Comparison of ENCODE assay signal across 9 cellular contexts in the genomic region with DNA sequence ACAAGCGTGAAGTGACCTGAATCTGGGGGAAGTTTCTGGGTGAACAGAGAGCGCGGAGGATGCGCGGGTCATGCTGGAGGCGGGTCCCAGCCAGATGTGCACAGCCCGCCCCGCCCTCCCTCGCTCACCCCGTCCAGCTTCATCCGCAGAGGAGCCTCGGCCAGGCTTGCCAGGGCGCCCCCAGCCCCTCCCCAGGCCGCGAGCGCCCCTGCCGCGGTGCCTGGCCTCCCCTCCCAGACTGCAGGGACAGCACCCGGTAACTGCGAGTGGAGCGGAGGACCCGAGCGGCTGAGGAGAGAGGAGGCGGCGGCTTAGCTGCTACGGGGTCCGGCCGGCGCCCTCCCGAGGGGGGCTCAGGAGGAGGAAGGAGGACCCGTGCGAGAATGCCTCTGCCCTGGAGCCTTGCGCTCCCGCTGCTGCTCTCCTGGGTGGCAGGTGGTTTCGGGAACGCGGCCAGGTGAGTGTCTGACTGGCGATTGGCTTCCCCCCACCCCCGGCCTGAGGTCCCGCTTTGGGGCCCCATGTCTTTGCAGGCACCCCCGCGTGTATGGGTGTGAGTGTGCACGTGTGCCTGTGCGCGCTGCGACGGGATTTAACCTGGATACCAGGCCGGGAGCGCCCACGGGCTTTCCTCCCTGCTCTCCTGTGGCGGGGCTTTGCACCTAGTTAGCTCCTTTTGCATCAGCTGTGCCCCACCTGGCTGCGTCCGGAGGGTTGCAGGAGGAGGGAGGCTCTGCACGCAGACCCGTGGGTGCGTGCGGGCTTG. TPM values are rescaled to one million over a fixed set of nuclear protein-coding genes. Genes with fewer than 3 reads are reported as not detected.
DNase-seq lines count a peak whose midpoint lies in the region; ATAC-seq and TF ChIP-seq lines count a peak whose summit lies in the region.
"Had no signal": no experiment of that assay in that cellular context is flagged by ENCODE, and none has a peak within 500 bp of the region (broad histone marks: within the 10 kb centered on the region; RNA-seq: fewer than 3 reads in every experiment).

A gene with protein sequence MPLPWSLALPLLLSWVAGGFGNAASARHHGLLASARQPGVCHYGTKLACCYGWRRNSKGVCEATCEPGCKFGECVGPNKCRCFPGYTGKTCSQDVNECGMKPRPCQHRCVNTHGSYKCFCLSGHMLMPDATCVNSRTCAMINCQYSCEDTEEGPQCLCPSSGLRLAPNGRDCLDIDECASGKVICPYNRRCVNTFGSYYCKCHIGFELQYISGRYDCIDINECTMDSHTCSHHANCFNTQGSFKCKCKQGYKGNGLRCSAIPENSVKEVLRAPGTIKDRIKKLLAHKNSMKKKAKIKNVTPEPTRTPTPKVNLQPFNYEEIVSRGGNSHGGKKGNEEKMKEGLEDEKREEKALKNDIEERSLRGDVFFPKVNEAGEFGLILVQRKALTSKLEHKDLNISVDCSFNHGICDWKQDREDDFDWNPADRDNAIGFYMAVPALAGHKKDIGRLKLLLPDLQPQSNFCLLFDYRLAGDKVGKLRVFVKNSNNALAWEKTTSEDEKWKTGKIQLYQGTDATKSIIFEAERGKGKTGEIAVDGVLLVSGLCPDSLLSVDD (plus strand): TSS at position 123 of the 766 bp plus-strand sequence. CDS start 261 bp downstream, at position 384.

- H3K36me3 ChIP-seq in SK-N-SH (replicated peaks in 1 of 2; ENCODE audit: control insufficient read depth in 1 of 2, insufficient read depth in 2 of 2, low read length in 1 of 2) (no peaks in the 10 kb centered on the region), spleen (no peaks in the 10 kb centered on the region), PC-9 (ENCODE audit: low read depth) (no peaks in the 10 kb centered on the region)

- intact Hi-C loops in spleen (cut with DNase I; ENCODE audit: low total_unique reads) = no loop called here
- intact Hi-C loops in PC-9 (cut with micrococcal nuclease; ENCODE audit: unreplicated experiment) = no loop called here

- H2AFZ ChIP-seq in SK-N-SH (ENCODE audit: low read depth) (no peak within 1 kb of the TSS), PC-9 (no peak within 1 kb of the TSS)

- H3K27ac Mint-ChIP-seq in glutamatergic neuron (ENCODE audit: unreplicated experiment) = no peak within 1 kb of the TSS

- H3K27me3 ChIP-seq in SK-N-SH (ENCODE audit: insufficient read depth) (peaks cover 40% of the 10 kb centered on the region), spleen (replicated peaks in 1 of 7) (peaks cover 0 to 79% (median 23%) of the 10 kb centered on the region in 7 donors), PC-9 (ENCODE audit: insufficient read depth, low read depth) (0 out of 2 replicates have a peak, but pooled peaks cover 3% of the 10 kb centered on the region)

- no peaks in the 10 kb centered on the region for H3K9me2 ChIP-seq in SK-N-SH
- H3K9me2 ChIP-seq in PC-9 (ENCODE audit: insufficient read depth) = no peaks in the 10 kb centered on the region

- POLR2A ChIA-PET in SK-N-SH (lab: Yijun Ruan, JAX) = no interaction called here
- POLR2A ChIA-PET in PC-9 (lab: Charles Lee; ENCODE audit: unreplicated experiment) = no interaction called here

- no peak within 1 kb of the TSS for H3K4me2 ChIP-seq in SK-N-SH
- H3K4me2 ChIP-seq in PC-9 = no peak within 1 kb of the TSS

- H3K79me2 ChIP-seq in SK-N-SH (ENCODE audit: insufficient read depth) = no peaks in the 10 kb centered on the region
- H3K79me2 ChIP-seq in PC-9 (ENCODE audit: low read depth) = no peaks in the 10 kb centered on the region

- H3K9me3 ChIP-seq in SK-N-SH = no peaks in the 10 kb centered on the region
- H3K9me3 ChIP-seq in spleen = no peaks in the 10 kb centered on the region
- H3K9me3 ChIP-seq in PC-9 (ENCODE audit: insufficient read depth, low read depth) = no peaks in the 10 kb centered on the region

- H4K20me1 ChIP-seq in SK-N-SH (ENCODE audit: insufficient read depth) = no peaks in the 10 kb centered on the region
- H4K20me1 ChIP-seq in PC-9 (ENCODE audit: insufficient read depth) = no peaks in the 10 kb centered on the region

- H3K4me1 ChIP-seq in SK-N-SH (ENCODE audit: control insufficient read depth in 1 of 2, insufficient read depth in 2 of 2, low read depth in 1 of 2, low read length in 1 of 2) (no peaks in the 10 kb centered on the region; a peak in 1 of 4 replicates), spleen (peaks cover 0 to 9% (median 5%) of the 10 kb centered on the region in 6 donors), PC-9 (replicated peaks; ENCODE audit: insufficient read depth) (no peaks in the 10 kb centered on the region)

- BruUV-seq in PC-9 (replicated peaks; lab: Mats Ljungman, UMichigan) = no TSS peak

- peaks cover 8% of the 10 kb centered on the region for H3K27me3 Mint-ChIP-seq in glutamatergic neuron (ENCODE audit: unreplicated experiment)

- no peak for TF ChIP-seq RAD21 in SK-N-SH (IDR thresholded peaks at IDR 0.05; ENCODE audit: low read length)

- no peaks in the 10 kb centered on the region for H3K4me1 Mint-ChIP-seq in glutamatergic neuron (ENCODE audit: low read depth, unreplicated experiment)

- no peak for TF ChIP-seq POLR2A in spleen (IDR thresholded peaks at IDR 0.05)

- CTCF ChIA-PET in SK-N-SH (lab: Yijun Ruan, JAX) = no interaction called here
- CTCF ChIA-PET in PC-9 (lab: Charles Lee) = no interaction called here

- WGBS in SK-N-SH (ENCODE audit: low lambda C conversion rate) = 12% methylated on average over 28 of the region's 57 CpGs
- 4 to 22% (median 9%) methylated on average over 11 to 57 of the region's 57 CpGs for WGBS in spleen, 5 donors

- TF ChIP-seq EP300 in SK-N-SH (IDR thresholded peaks at IDR 0.05; ENCODE audit: borderline replicate concordance in 1 of 2, low read depth in 1 of 2, low read length in 1 of 2) = no peak

- no peak within 1 kb of the TSS for H3K27ac ChIP-seq in SK-N-SH (ENCODE audit: low read depth in 2 of 2, low read length in 1 of 2)
- no peak within 1 kb of the TSS for H3K27ac ChIP-seq in spleen
- no peak within 1 kb of the TSS for H3K27ac ChIP-seq in PC-9

- peak; percentile 28 for DNase-seq in SK-N-SH
- peak; percentile 56 for DNase-seq in NCI-H69 (lab: John Stamatoyannopoulos, UW)
- DNase-seq in glutamatergic neuron = peak; percentile 33
- DNase-seq in spleen = peak; percentile 67
- no peak for DNase-seq in C1 segment of cervical spinal cord (lab: John Stamatoyannopoulos, UW)
- DNase-seq in NCI-H1436 (lab: John Stamatoyannopoulos, UW) = no peak
- DNase-seq in PC-9 = no peak
- DNase-seq: AML-193 had no signal

- H3K4me3 ChIP-seq in SK-N-SH (ENCODE audit: low read depth in 2 of 2, low read length in 1 of 2) (no peak within 1 kb of the TSS; a peak in 1 of 4 replicates), spleen (peak within 1 kb of the TSS in 2 of 8 donors; percentile 6 to 51), PC-9 (no peak within 1 kb of the TSS)

- no peak within 1 kb of the TSS for H3K9ac ChIP-seq in SK-N-SH

- peak within 1 kb of the TSS; percentile 79 for H3K4me3 Mint-ChIP-seq in glutamatergic neuron (ENCODE audit: unreplicated experiment)

- H3K36me3 Mint-ChIP-seq in glutamatergic neuron (ENCODE audit: unreplicated experiment) = no peaks in the 10 kb centered on the region

- H3K9me3 Mint-ChIP-seq in glutamatergic neuron (ENCODE audit: unreplicated experiment) = peaks cover 2% of the 10 kb centered on the region

- H3F3A ChIP-seq in SK-N-SH (replicated peaks; ENCODE audit: insufficient read depth) = no peaks in the 10 kb centered on the region
- H3F3A ChIP-seq in PC-9 (ENCODE audit: insufficient read depth, low read depth) = no peaks in the 10 kb centered on the region

- no peak for ATAC-seq in SK-N-SH treated with all-trans-retinoic acid at 6 μM for 48 hours

- TF ChIP-seq CTCF in SK-N-SH (IDR thresholded peaks at IDR 0.05) (no peak), glutamatergic neuron (IDR thresholded peaks at IDR 0.05; ENCODE audit: partially characterized antibody, unreplicated experiment) (no peak), spleen (IDR thresholded peaks at IDR 0.05 in 8 of 11, conservative IDR thresholded peaks at IDR 0.05 in 3 of 11) (no peak), PC-9 (conservative IDR thresholded peaks at IDR 0.05) (no peak)

TF ChIP-seq in SK-N-SH, 30 proteins besides CTCF, POLR2A, EP300 and RAD21 (continues in another document):
- TF ChIP-seq GATA2 (CRISPR knock-in tag; IDR thresholded peaks at IDR 0.05) = no peak
- no peak for TF ChIP-seq FOXJ3 (CRISPR knock-in tag; IDR thresholded peaks at IDR 0.05)
- no peak for TF ChIP-seq CHD2 (IDR thresholded peaks at IDR 0.05; ENCODE audit: low read length, partially characterized antibody)
- no peak for TF ChIP-seq JUND (IDR thresholded peaks at IDR 0.05)
- no peak for TF ChIP-seq ELF1 (IDR thresholded peaks at IDR 0.05)

TF ChIP-seq in SK-N-SH treated with all-trans-retinoic acid at 6 μM for 48 hours, 23 proteins besides CTCF, POLR2A, EP300 and RAD21 (continues in another document):
- TF ChIP-seq, protein P1, sequence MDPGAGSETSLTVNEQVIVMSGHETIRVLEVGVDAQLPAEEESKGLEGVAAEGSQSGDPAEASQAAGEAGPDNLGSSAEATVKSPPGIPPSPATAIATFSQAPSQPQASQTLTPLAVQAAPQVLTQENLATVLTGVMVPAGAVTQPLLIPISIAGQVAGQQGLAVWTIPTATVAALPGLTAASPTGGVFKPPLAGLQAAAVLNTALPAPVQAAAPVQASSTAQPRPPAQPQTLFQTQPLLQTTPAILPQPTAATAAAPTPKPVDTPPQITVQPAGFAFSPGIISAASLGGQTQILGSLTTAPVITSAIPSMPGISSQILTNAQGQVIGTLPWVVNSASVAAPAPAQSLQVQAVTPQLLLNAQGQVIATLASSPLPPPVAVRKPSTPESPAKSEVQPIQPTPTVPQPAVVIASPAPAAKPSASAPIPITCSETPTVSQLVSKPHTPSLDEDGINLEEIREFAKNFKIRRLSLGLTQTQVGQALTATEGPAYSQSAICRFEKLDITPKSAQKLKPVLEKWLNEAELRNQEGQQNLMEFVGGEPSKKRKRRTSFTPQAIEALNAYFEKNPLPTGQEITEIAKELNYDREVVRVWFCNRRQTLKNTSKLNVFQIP (CRISPR knock-in tag; IDR thresholded peaks at IDR 0.05; ENCODE audit: borderline replicate concordance, low read depth) = no peak
- no peak for TF ChIP-seq SNAI2 (CRISPR knock-in tag; IDR thresholded peaks at IDR 0.05)
- no peak for TF ChIP-seq PPARA (CRISPR knock-in tag; IDR thresholded peaks at IDR 0.05; ENCODE audit: borderline replicate concordance)
- no peak for TF ChIP-seq TOX (CRISPR knock-in tag; IDR thresholded peaks at IDR 0.05; ENCODE audit: borderline replicate concordance)
- TF ChIP-seq TCF4 (CRISPR knock-in tag; IDR thresholded peaks at IDR 0.05; ENCODE audit: borderline replicate concordance) = no peak
- no peak for TF ChIP-seq OSR1 (CRISPR knock-in tag; IDR thresholded peaks at IDR 0.05)

RNA-seq across cellular contexts. Expression of the gene that starts here (rescaled TPM):
- 0.19 and 0.25 TPM in 2 replicates for polyA plus RNA-seq in SK-N-SH (2012; rRNA removed)
- 0.28 and 0.33 TPM in 2 replicates for polyA plus RNA-seq in SK-N-SH (2012; cell fraction: cytosol; rRNA removed)
- 0.07 and 0.08 TPM in 2 replicates for polyA plus RNA-seq in SK-N-SH (2012; cell fraction: nucleus; rRNA removed)
- total RNA-seq in glutamatergic neuron (ENCODE audit: unreplicated experiment) = not detected
- total RNA-seq in spleen = under 1 TPM in 2 of 7 donors, not detected in 5; 0.19 to 0.44 TPM
- polyA plus RNA-seq in spleen = under 1 TPM; 0.06 to 0.20 (median 0.15) TPM
- total RNA-seq in PC-9 (2021) = not detected in 2 replicates

Comparison
In these comparisons a context has a peak if more than half of its experiments do, and no peak if none do; other contexts are left out.
1. Peak in DNase-seq in SK-N-SH; RNA of the gene not detected or under 1 TPM.
2. Peak in DNase-seq in glutamatergic neuron; RNA of the gene not detected or under 1 TPM.
3. Peak in DNase-seq in spleen; RNA of the gene not detected or under 1 TPM.